ENCODE assay signal across 26 cellular contexts in the genomic region with DNA sequence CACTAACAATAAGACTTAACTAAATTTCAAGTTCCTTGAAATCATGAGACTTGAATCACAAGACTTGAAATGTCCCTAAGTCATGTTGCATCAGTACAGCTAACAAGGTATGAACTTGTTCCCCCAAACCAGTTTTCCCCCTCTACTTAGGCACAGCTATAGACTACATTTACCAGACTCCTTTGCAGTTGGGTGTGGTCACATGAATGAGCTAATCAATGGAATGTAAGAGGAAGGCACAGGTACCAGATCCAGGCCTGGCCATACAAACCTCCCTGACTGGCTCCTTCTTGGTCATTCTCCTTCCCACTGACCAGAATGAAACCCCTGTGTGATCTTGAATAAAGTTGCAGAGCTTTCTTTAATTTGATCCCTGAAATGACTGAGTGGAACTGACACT.
DNase-seq lines count a peak whose midpoint lies in the region; ATAC-seq, FAIRE-seq and TF ChIP-seq lines count a peak whose summit lies in the region.
"Had no signal": no experiment of that assay in that cellular context is flagged by ENCODE, and none has a peak within 500 bp of the region (broad histone marks: within the 10 kb centered on the region; RNA-seq: fewer than 3 reads in every experiment).

No MANE protein-coding gene starts in this region.

- H3K27ac ChIP-seq in HepG2 (ENCODE audit: extremely low read length, insufficient read depth, low read length) (no peak overlapping the region), right lobe of liver (no peak overlapping the region), foreskin keratinocyte (no peak overlapping the region), A673 (ENCODE audit: low read depth, low read length, poor library complexity, severe bottlenecking) (no peak overlapping the region)
- no peak overlapping the region for H3K27ac ChIP-seq in CD4-positive, alpha-beta memory T cell (ENCODE audit: low read depth, low read length)
- H3K27ac ChIP-seq: BLaER1, GM23248, PC-9, SK-N-MC had no signal

- H3K27me3 ChIP-seq in HepG2 (ENCODE audit: control insufficient read depth in 1 of 2, insufficient read depth in 2 of 2, low read length in 2 of 2) (peaks cover 0 to 5% of the 10 kb centered on the region in 2 experiments; a peak in 3 of 5 replicates), right lobe of liver (no peaks in the 10 kb centered on the region), foreskin keratinocyte (peaks cover 7% of the 10 kb centered on the region), A673 (replicated peaks; ENCODE audit: insufficient read depth, low read depth, low read length, poor library complexity) (no peaks in the 10 kb centered on the region)
- H3K27me3 ChIP-seq in CD4-positive, alpha-beta memory T cell (ENCODE audit: insufficient read depth, low read length) = no peaks in the 10 kb centered on the region
- H3K27me3 ChIP-seq: BLaER1, MG63 had no signal

- FAIRE-seq in HepG2 (lab: Jason Lieb, UNC) = no peak
- FAIRE-seq: GM12878, HTR-8/SVneo had no signal

- no peaks in the 10 kb centered on the region for H4K20me1 ChIP-seq in HepG2 (ENCODE audit: insufficient read depth, low read length)
- H4K20me1 ChIP-seq: BLaER1 had no signal

- in situ Hi-C loops in HepG2 (cut with HindIII; ENCODE audit: extremely low pct_ligation_motif_present, low pct_unique_long_range_greater_than_20kb) = no loop called here
- in situ Hi-C loops in SK-MEL-5 (cut with HindIII; ENCODE audit: low pct_unique_long_range_greater_than_20kb, low sequenced_read_pairs) = no loop called here

- CTCF ChIA-PET in HepG2 (lab: Yijun Ruan, JAX; ENCODE audit: low intra/inter-chr PET ratio, low total read pairs) = no interaction called here
- CTCF ChIA-PET in CD4-positive, alpha-beta memory T cell (lab: Charles Lee; ENCODE audit: partially characterized antibody) = no interaction called here
- CTCF ChIA-PET in A673 (lab: Charles Lee) = no interaction called here

- no peak for ATAC-seq in HepG2
- ATAC-seq in right lobe of liver = no peak
- peak; percentile 56 for ATAC-seq in foreskin keratinocyte
- ATAC-seq: GM12878 had no signal

- H3K4me1 Mint-ChIP-seq in CD4-positive, alpha-beta memory T cell = no peaks in the 10 kb centered on the region
- H3K4me1 Mint-ChIP-seq: CD4-positive, CD25-positive, alpha-beta regulatory T cell had no signal

- TF ChIP-seq CTCF in HepG2 (CRISPR knock-in tag; IDR thresholded peaks at IDR 0.05) (no peak), right lobe of liver (IDR thresholded peaks at IDR 0.05) (no peak), foreskin keratinocyte (conservative IDR thresholded peaks at IDR 0.05) (no peak), A673 (conservative IDR thresholded peaks at IDR 0.05; ENCODE audit: low read depth, low read length) (no peak)

- H3K27ac Mint-ChIP-seq in CD4-positive, alpha-beta memory T cell = no peak overlapping the region
- H3K27ac Mint-ChIP-seq: CD4-positive, CD25-positive, alpha-beta regulatory T cell had no signal

- TF ChIP-seq EP300 in HepG2 (IDR thresholded peaks at IDR 0.05; ENCODE audit: low read depth in 2 of 2, low read length in 2 of 2) (no peak), HepG2 (CRISPR knock-in tag; IDR thresholded peaks at IDR 0.05; ENCODE audit: borderline replicate concordance) (no peak)

- H3K4me3 Mint-ChIP-seq in CD4-positive, alpha-beta memory T cell = no peak overlapping the region
- H3K4me3 Mint-ChIP-seq: CD4-positive, CD25-positive, alpha-beta regulatory T cell had no signal

- H3K4me2 ChIP-seq in HepG2 (ENCODE audit: low read depth, low read length) = no peak overlapping the region
- H3K4me2 ChIP-seq: BLaER1, PC-9 had no signal

- no peak for TF ChIP-seq RAD21 in HepG2 (CRISPR knock-in tag; IDR thresholded peaks at IDR 0.05)

- TF ChIP-seq POLR2A in HepG2 (IDR thresholded peaks at IDR 0.05; ENCODE audit: insufficient read depth in 1 of 2, low read depth in 2 of 2, low read length in 2 of 2) (no peak), right lobe of liver (IDR thresholded peaks at IDR 0.05) (no peak)

- POLR2A ChIA-PET in HepG2 (lab: Yijun Ruan, JAX) = no interaction called here
- POLR2A ChIA-PET in CD4-positive, alpha-beta memory T cell (lab: Charles Lee; ENCODE audit: partially characterized antibody) = no interaction called here
- POLR2A ChIA-PET in A673 (lab: Charles Lee; ENCODE audit: low non-redundant PET) = no interaction called here

- H3K36me3 Mint-ChIP-seq in CD4-positive, alpha-beta memory T cell = no peaks in the 10 kb centered on the region
- H3K36me3 Mint-ChIP-seq: CD4-positive, CD25-positive, alpha-beta regulatory T cell had no signal

- intact Hi-C loops in HepG2 (cut with micrococcal nuclease; ENCODE audit: unreplicated experiment) = no loop called here
- intact Hi-C loops in right lobe of liver (cut with DNase I) = no loop called here
- intact Hi-C loops in CD4-positive, alpha-beta memory T cell (cut with micrococcal nuclease) = no loop called here
- intact Hi-C loops in A673 (cut with micrococcal nuclease; ENCODE audit: unreplicated experiment) = no loop called here

- H3K4me1 ChIP-seq in HepG2 (ENCODE audit: insufficient read depth, low read length) = no peaks in the 10 kb centered on the region
- H3K4me1 ChIP-seq in right lobe of liver = no peaks in the 10 kb centered on the region
- no peaks in the 10 kb centered on the region for H3K4me1 ChIP-seq in foreskin keratinocyte
- no peaks in the 10 kb centered on the region for H3K4me1 ChIP-seq in CD4-positive, alpha-beta memory T cell (ENCODE audit: insufficient read depth, low read length)
- no peaks in the 10 kb centered on the region for H3K4me1 ChIP-seq in A673 (ENCODE audit: insufficient read depth, low read length, poor library complexity, severe bottlenecking)
- H3K4me1 ChIP-seq: BLaER1 had no signal

- H3K4me3 ChIP-seq in HepG2 (replicated peaks in 1 of 3; ENCODE audit: insufficient read depth in 1 of 3, low read depth in 2 of 3, low read length in 3 of 3) (no peak overlapping the region), right lobe of liver (no peak overlapping the region), A673 (ENCODE audit: low read depth, low read length, poor library complexity, severe bottlenecking) (no peak overlapping the region)
- H3K4me3 ChIP-seq in CD4-positive, alpha-beta memory T cell (ENCODE audit: low read length in 2 of 2) = no peak overlapping the region
- H3K4me3 ChIP-seq: BLaER1, GM12878, GM23248, MG63, PC-9, SK-N-MC had no signal

- no TSS peak for BruUV-seq in HepG2 (replicated peaks; lab: Mats Ljungman, UMichigan)
- BruUV-seq in A673 (replicated peaks; lab: Mats Ljungman, UMichigan) = no TSS peak

- H3K9me3 ChIP-seq in HepG2 (ENCODE audit: low read length) (no peaks in the 10 kb centered on the region), right lobe of liver (no peaks in the 10 kb centered on the region), A673 (ENCODE audit: low read depth, low read length, poor library complexity, severe bottlenecking) (no peaks in the 10 kb centered on the region)
- H3K9me3 ChIP-seq in CD4-positive, alpha-beta memory T cell (ENCODE audit: control insufficient read depth in 1 of 2, low read length in 2 of 2) = no peaks in the 10 kb centered on the region
- H3K9me3 ChIP-seq: BLaER1, MG63 had no signal

- H3K36me3 ChIP-seq in HepG2 (replicated peaks in 1 of 2; ENCODE audit: control insufficient read depth in 1 of 2, insufficient read depth in 2 of 2, low read length in 2 of 2) = no peaks in the 10 kb centered on the region
- H3K36me3 ChIP-seq in right lobe of liver = no peaks in the 10 kb centered on the region
- no peaks in the 10 kb centered on the region for H3K36me3 ChIP-seq in CD4-positive, alpha-beta memory T cell (ENCODE audit: insufficient read depth, low read length)
- no peaks in the 10 kb centered on the region for H3K36me3 ChIP-seq in A673 (ENCODE audit: insufficient read depth, low read length, poor library complexity, severe bottlenecking)
- H3K36me3 ChIP-seq: BLaER1 had no signal

- no peak overlapping the region for H2AFZ ChIP-seq in HepG2 (ENCODE audit: low read length)
- H2AFZ ChIP-seq: GM23248, PC-9 had no signal

- H3K9me3 Mint-ChIP-seq in CD4-positive, alpha-beta memory T cell = no peaks in the 10 kb centered on the region

- DNase-seq in HepG2 (ENCODE audit: low spot score) (no peak), right lobe of liver (no peak), SK-MEL-5 (ENCODE audit: low read depth, low spot score) (peak; percentile 34), foreskin keratinocyte (peak in 1 of 2 donors; percentile 17), A673 (ENCODE audit: low spot score) (no peak), islet precursor cell (no peak)
- DNase-seq in CD4-positive, alpha-beta memory T cell = no peak
- DNase-seq in activated T-cell treated with anti-CD3 and anti-CD28 coated beads, Interleukin-2, amount 50 U/mL, for 1 hour = no peak
- DNase-seq: CD4-positive, CD25-positive, alpha-beta regulatory T cell; COR-L47; GDM1; GM23248; KG1; NCI-H1105 treated with DMSO at 0.1 percent for 48 hours; NCI-H2029; NCI-H446 treated with DMSO at 0.1 percent for 48 hours; NCI-H526; NCI-H82; NK-92 treated with Interleukin-12 subunit alpha and Interleukin-12 subunit beta, amount 100 ng/mL, for 24 hours; SHP77 had no signal

- no peak overlapping the region for H3K9ac ChIP-seq in HepG2 (ENCODE audit: insufficient read depth, low read depth, low read length)
- H3K9ac ChIP-seq: BLaER1, GM23248 had no signal

- H3K79me2 ChIP-seq in HepG2 (ENCODE audit: insufficient read depth, low read length) = no peaks in the 10 kb centered on the region

- peaks cover 12 to 20% of the 10 kb centered on the region in 2 donors for H3K27me3 Mint-ChIP-seq in CD4-positive, alpha-beta memory T cell

TF ChIP-seq in HepG2, 621 proteins besides CTCF, POLR2A, EP300 and RAD21:
- TF ChIP-seq, protein P1, sequence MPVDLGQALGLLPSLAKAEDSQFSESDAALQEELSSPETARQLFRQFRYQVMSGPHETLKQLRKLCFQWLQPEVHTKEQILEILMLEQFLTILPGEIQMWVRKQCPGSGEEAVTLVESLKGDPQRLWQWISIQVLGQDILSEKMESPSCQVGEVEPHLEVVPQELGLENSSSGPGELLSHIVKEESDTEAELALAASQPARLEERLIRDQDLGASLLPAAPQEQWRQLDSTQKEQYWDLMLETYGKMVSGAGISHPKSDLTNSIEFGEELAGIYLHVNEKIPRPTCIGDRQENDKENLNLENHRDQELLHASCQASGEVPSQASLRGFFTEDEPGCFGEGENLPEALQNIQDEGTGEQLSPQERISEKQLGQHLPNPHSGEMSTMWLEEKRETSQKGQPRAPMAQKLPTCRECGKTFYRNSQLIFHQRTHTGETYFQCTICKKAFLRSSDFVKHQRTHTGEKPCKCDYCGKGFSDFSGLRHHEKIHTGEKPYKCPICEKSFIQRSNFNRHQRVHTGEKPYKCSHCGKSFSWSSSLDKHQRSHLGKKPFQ (CRISPR knock-in tag; IDR thresholded peaks at IDR 0.05; ENCODE audit: insufficient replicate concordance) = no peak
- 0 out of 2 replicates have a peak, but pooled peaks have one; percentile 34 for TF ChIP-seq THAP11 (CRISPR knock-in tag; IDR thresholded peaks at IDR 0.05)
